ENCODE assay signal across 1 cellular context in genomic region chr2:102114851-102115497, GRCh38.
TF ChIP-seq lines count a peak whose summit lies in the region.

No MANE protein-coding gene starts in this region.

TF ChIP-seq in liver, 16 proteins besides CTCF, POLR2A, EP300 and RAD21 (continued from another document):
- no peak for TF ChIP-seq REST (IDR thresholded peaks at IDR 0.05)
- TF ChIP-seq HNF4G (IDR thresholded peaks at IDR 0.05) = no peak
- peak; percentile 29 to 32 for TF ChIP-seq HNF4A (conservative IDR thresholded peaks at IDR 0.05)
- TF ChIP-seq EGR1 (IDR thresholded peaks at IDR 0.05; ENCODE audit: low read depth in 2 of 2) = peak in 1 of 2 donors; percentile 17
- TF ChIP-seq YY1 (IDR thresholded peaks at IDR 0.05) = peak; percentile 42
- TF ChIP-seq GABPA (IDR thresholded peaks at IDR 0.05 in 1 of 2, conservative IDR thresholded peaks at IDR 0.05 in 1 of 2) = no peak
- TF ChIP-seq JUND (IDR thresholded peaks at IDR 0.05) = peak in 1 of 2 donors; percentile 8
- no peak for TF ChIP-seq FOXA1 (IDR thresholded peaks at IDR 0.05)
- peak; percentile 75 for TF ChIP-seq FOXA2 (IDR thresholded peaks at IDR 0.05)
- TF ChIP-seq RXRA (IDR thresholded peaks at IDR 0.05) = peak in 1 of 2 donors; percentile 44
TF ChIP-seq in liver: peak in this region for 7.
